In the genomic region with DNA sequence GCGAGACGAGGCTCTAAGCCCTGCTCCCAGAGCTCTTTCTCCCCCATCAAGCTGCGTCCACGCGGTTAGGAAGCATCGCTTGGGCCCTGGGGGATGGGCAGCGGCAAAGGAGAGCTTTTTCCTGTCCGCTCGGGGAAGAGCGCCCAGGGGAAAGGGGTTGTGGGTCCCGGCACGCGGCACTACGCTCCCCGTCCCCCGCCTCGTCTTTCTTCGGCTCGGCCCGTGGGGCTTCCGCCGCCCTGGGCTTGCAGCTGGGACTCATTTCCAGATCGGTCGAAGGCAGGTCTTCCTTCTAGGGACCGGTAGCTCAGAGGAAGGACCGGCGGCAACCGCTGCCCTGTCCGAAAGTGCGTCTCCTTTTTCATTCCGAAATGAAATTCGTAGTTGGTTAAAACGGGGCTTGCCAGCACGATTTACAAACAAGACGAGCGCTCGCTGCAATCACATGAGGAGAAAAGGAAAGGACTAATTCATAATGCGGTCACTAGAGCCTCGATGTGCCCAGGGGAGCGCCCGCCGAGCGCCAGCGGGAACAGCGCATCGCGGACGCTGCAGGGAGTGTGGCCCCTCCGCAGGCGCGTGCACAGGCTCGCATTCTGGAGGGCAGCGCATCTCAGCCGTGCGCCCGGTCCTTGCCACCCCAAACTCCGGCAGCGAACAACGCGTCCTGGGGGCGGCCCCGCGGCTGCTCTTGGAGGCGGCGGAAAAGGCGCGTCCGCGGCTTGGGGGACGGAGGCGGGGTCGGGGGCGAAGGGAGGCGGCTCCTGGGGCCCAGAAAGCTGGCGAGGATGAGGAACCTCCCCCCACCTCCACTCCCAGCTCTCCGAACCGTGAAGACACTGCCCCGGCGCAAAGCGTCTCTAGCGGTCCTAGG, we compare ENCODE assay signal across 1 cellular context.
TF ChIP-seq lines count a peak whose summit lies in the region.

No MANE protein-coding gene starts in this region.

TF ChIP-seq in K562, 482 proteins besides CTCF, POLR2A, EP300 and RAD21 (continued from another document):
- TF ChIP-seq, protein P1, sequence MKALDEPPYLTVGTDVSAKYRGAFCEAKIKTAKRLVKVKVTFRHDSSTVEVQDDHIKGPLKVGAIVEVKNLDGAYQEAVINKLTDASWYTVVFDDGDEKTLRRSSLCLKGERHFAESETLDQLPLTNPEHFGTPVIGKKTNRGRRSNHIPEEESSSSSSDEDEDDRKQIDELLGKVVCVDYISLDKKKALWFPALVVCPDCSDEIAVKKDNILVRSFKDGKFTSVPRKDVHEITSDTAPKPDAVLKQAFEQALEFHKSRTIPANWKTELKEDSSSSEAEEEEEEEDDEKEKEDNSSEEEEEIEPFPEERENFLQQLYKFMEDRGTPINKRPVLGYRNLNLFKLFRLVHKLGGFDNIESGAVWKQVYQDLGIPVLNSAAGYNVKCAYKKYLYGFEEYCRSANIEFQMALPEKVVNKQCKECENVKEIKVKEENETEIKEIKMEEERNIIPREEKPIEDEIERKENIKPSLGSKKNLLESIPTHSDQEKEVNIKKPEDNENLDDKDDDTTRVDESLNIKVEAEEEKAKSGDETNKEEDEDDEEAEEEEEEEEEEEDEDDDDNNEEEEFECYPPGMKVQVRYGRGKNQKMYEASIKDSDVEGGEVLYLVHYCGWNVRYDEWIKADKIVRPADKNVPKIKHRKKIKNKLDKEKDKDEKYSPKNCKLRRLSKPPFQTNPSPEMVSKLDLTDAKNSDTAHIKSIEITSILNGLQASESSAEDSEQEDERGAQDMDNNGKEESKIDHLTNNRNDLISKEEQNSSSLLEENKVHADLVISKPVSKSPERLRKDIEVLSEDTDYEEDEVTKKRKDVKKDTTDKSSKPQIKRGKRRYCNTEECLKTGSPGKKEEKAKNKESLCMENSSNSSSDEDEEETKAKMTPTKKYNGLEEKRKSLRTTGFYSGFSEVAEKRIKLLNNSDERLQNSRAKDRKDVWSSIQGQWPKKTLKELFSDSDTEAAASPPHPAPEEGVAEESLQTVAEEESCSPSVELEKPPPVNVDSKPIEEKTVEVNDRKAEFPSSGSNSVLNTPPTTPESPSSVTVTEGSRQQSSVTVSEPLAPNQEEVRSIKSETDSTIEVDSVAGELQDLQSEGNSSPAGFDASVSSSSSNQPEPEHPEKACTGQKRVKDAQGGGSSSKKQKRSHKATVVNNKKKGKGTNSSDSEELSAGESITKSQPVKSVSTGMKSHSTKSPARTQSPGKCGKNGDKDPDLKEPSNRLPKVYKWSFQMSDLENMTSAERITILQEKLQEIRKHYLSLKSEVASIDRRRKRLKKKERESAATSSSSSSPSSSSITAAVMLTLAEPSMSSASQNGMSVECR (CRISPR knock-in tag; IDR thresholded peaks at IDR 0.05), result no peak
- no peak for TF ChIP-seq RFX1 (IDR thresholded peaks at IDR 0.05)
- TF ChIP-seq ZNF696 (CRISPR knock-in tag; conservative IDR thresholded peaks at IDR 0.05), result no peak
- TF ChIP-seq CBX5 (IDR thresholded peaks at IDR 0.05; ENCODE audit: borderline replicate concordance, low read depth), result no peak
- no peak for TF ChIP-seq MAFF (IDR thresholded peaks at IDR 0.05; ENCODE audit: low read length)
- TF ChIP-seq GTF2E2 (tag; IDR thresholded peaks at IDR 0.05), result no peak
- no peak for TF ChIP-seq HOXB6 (CRISPR knock-in tag; IDR thresholded peaks at IDR 0.05; ENCODE audit: borderline replicate concordance)
- TF ChIP-seq CAMTA2 (CRISPR knock-in tag; conservative IDR thresholded peaks at IDR 0.05), result no peak
- 0 out of 2 replicates have a peak, but pooled peaks have one; percentile 16 for TF ChIP-seq ZBTB1 (CRISPR knock-in tag; IDR thresholded peaks at IDR 0.05; ENCODE audit: borderline replicate concordance, low read depth)
- TF ChIP-seq BHLHE40 (IDR thresholded peaks at IDR 0.05; ENCODE audit: low read length), result 0 out of 2 replicates have a peak, but pooled peaks have one; percentile 10
- TF ChIP-seq PHB2 (IDR thresholded peaks at IDR 0.05; ENCODE audit: low read depth), result no peak
- TF ChIP-seq ZZZ3 (IDR thresholded peaks at IDR 0.05), result no peak
- no peak for TF ChIP-seq KLF6 (CRISPR knock-in tag; IDR thresholded peaks at IDR 0.05; ENCODE audit: borderline replicate concordance)
- peak in 1 of 2 experiments; percentile 19; a peak in 2 of 4 replicates for TF ChIP-seq MAZ (CRISPR knock-in tag; conservative IDR thresholded peaks at IDR 0.05 in 1 of 2, IDR thresholded peaks at IDR 0.05 in 1 of 2)
- TF ChIP-seq PYGO2 (tag; IDR thresholded peaks at IDR 0.05), result no peak
- no peak for TF ChIP-seq TCF7L2 (IDR thresholded peaks at IDR 0.05; ENCODE audit: low read depth, low read length)
- TF ChIP-seq ZNF239 (CRISPR knock-in tag; IDR thresholded peaks at IDR 0.05), result no peak
- no peak for TF ChIP-seq ZNF707 (CRISPR knock-in tag; conservative IDR thresholded peaks at IDR 0.05)
- TF ChIP-seq HMG20A (CRISPR knock-in tag; conservative IDR thresholded peaks at IDR 0.05), result no peak
